In the genomic region with DNA sequence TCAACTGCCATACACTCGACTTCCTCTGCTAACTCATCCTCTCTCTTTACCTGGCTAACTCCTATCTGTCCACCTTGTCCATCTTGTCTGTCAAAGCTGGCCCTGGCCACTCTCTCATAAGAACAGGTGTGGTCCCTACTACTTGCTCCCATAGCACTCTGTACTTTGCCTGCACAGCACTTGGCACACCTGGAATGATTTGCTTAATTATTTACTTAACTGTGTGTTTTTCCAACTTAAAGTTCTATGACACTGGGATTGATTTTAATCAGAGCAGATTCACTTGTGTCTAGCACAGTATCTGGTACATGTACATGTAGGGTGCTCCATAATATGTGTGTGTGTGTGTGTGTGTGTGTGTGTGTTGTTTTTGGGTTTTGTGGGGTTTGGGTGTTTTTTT, we compare ENCODE assay signal across 31 cellular contexts.
"Had no signal": no experiment of that assay in that cellular context is flagged by ENCODE, and none has a peak within 500 bp of the region (broad histone marks: within the 10 kb centered on the region; RNA-seq: fewer than 3 reads in every experiment).

No MANE protein-coding gene starts in this region.

- ATAC-seq: activated CD4-positive, alpha-beta T cell treated with anti-CD3 and anti-CD28 coated beads for 36 hours; activated CD8-positive, alpha-beta memory T cell treated with anti-CD3 and anti-CD28 coated beads, Interleukin-2, amount 10 ng/mL, durations not matched to agents 7 days and 5 days; activated CD8-positive, alpha-beta T cell treated with anti-CD3 and anti-CD28 coated beads, Interleukin-2, amount 10 ng/mL, durations not matched to agents 7 days and 5 days; activated naive CD4-positive, alpha-beta T cell treated with anti-CD3 and anti-CD28 coated beads, Interleukin-2, amount 50 U/mL, for 72 hours; activated T-cell treated with anti-CD3 and anti-CD28 coated beads, Interleukin-2, amount 50 U/mL, for 72 hours; effector memory CD8-positive, alpha-beta T cell; foreskin keratinocyte; gastrocnemius medialis; T-cell had no signal

- H3K4me1 ChIP-seq: ascending aorta had no signal

- H3K36me3 ChIP-seq: ascending aorta, esophagus muscularis mucosa, gastrocnemius medialis, WERI-Rb-1 had no signal

- H3K9me3 ChIP-seq: ascending aorta, esophagus muscularis mucosa, gastrocnemius medialis had no signal

- H3K27ac ChIP-seq: ascending aorta, esophagus muscularis mucosa, foreskin keratinocyte, gastrocnemius medialis, WERI-Rb-1 had no signal

- H3K27me3 ChIP-seq: ascending aorta, esophagus muscularis mucosa, foreskin keratinocyte had no signal

- H3K4me3 ChIP-seq: ascending aorta, esophagus muscularis mucosa, gastrocnemius medialis had no signal

- FAIRE-seq: colon had no signal

- DNase-seq: activated CD4-positive, alpha-beta memory T cell treated with anti-CD3 and anti-CD28 coated beads for 36 hours; activated CD4-positive, alpha-beta T cell treated with anti-CD3 and anti-CD28 coated beads for 36 hours; activated CD4-positive, alpha-beta T cell treated with anti-CD3 and anti-CD28 coated beads, Interleukin-2, amount 10 ng/mL, durations not matched to agents 24 days and 14 days; activated CD4-positive, CD25-positive, alpha-beta regulatory T cell; activated CD4-positive, CD25-positive, alpha-beta regulatory T cell treated with anti-CD3 and anti-CD28 coated beads, Interleukin-2, amount 50 U/mL, for 72 hours; activated CD8-positive, alpha-beta memory T cell treated with anti-CD3 and anti-CD28 coated beads, Interleukin-2, amount 10 ng/mL, durations not matched to agents 7 days and 5 days; activated CD8-positive, alpha-beta memory T cell treated with anti-CD3 and anti-CD28 coated beads, Interleukin-2, amount 50 U/mL, for 4 hours; activated CD8-positive, alpha-beta T cell treated with anti-CD3 and anti-CD28 coated beads, Interleukin-2, amount 10 ng/mL, durations not matched to agents 7 days and 5 days; activated gamma-delta T cell; activated naive CD4-positive, alpha-beta T cell; activated naive CD4-positive, alpha-beta T cell treated with anti-CD3 and anti-CD28 coated beads, Interleukin-2, amount 10 ng/mL, durations not matched to agents 7 days and 5 days; activated naive CD8-positive, alpha-beta T cell treated with anti-CD3 and anti-CD28 coated beads, Interleukin-2, amount 10 ng/mL, durations not matched to agents 7 days and 5 days; activated T-cell treated with anti-CD3 and anti-CD28 coated beads, Interleukin-2, amount 50 U/mL, for 1 hour; activated T-cell treated with anti-CD3 and anti-CD28 coated beads, Interleukin-2, amount 50 U/mL, for 72 hours; caudate nucleus; cortex of kidney; dermis blood vessel endothelial cell; effector CD4-positive, alpha-beta T cell; effector memory CD8-positive, alpha-beta T cell; erythroblast; foreskin keratinocyte; gastrocnemius medialis; glutamatergic neuron; SW 1271; T-cell; T1000; WERI-Rb-1 had no signal
